In genomic region chr2:9163306-9164111, GRCh38 we compare ENCODE assay signal across 20 cellular contexts. TPM values are rescaled to one million over a fixed set of nuclear protein-coding genes. Genes with fewer than 3 reads are reported as not detected.
DNase-seq lines count a peak whose midpoint lies in the region; ATAC-seq, FAIRE-seq and TF ChIP-seq lines count a peak whose summit lies in the region.
"Had no signal": no experiment of that assay in that cellular context is flagged by ENCODE, and none has a peak within 500 bp of the region (broad histone marks: within the 10 kb centered on the region; RNA-seq: fewer than 3 reads in every experiment).

No MANE protein-coding gene starts in this region.

- TF ChIP-seq CTCF in RWPE1 (conservative IDR thresholded peaks at IDR 0.05; ENCODE audit: low read depth), result no peak

- no peak for FAIRE-seq in urothelium cell line (lab: Jason Lieb, UNC)
- FAIRE-seq: GM12892, small intestine had no signal

- CTCF ChIA-PET in RWPE1 (lab: Yijun Ruan, JAX), result interaction anchor here (0.6 to 0.7 kb wide), 3 partner anchors 67 to 417 kb away, joined by 3 to 6 read pairs (median 3); no protein-coding TSS in a partner anchor

- peak overlapping the region; percentile 75 for H3K27ac ChIP-seq in RWPE1
- peak overlapping the region; percentile 68 for H3K27ac ChIP-seq in epithelial cell of prostate

- intact Hi-C loops in posterior vena cava (cut with DNase I), result no loop called here

- POLR2A ChIA-PET in RWPE1 (lab: Yijun Ruan, JAX; ENCODE audit: low non-redundant PET), result no interaction called here

- ATAC-seq in HG02623 (IDR thresholded peaks at IDR 0.05; ENCODE audit: unreplicated experiment), result no peak

- peak; percentile 81 for DNase-seq in EL
- peak; percentile 24 for DNase-seq in RWPE1 (ENCODE audit: low spot score)
- no peak for DNase-seq in epithelial cell of prostate (ENCODE audit: low read depth, low spot score)
- DNase-seq in posterior vena cava (ENCODE audit: low spot score), result peak; percentile 34
- no peak for DNase-seq in urothelium cell line (ENCODE audit: low spot score)
- DNase-seq in NCI-H345 (lab: John Stamatoyannopoulos, UW), result no peak
- no peak for DNase-seq in DMS114 treated with DMSO at 0.1 percent for 48 hours (lab: John Stamatoyannopoulos, UW; ENCODE audit: unreplicated experiment)
- DNase-seq: activated CD4-positive, CD25-positive, alpha-beta regulatory T cell treated with anti-CD3 and anti-CD28 coated beads, Interleukin-2, amount 50 U/mL, for 72 hours; AML-193; dermis blood vessel endothelial cell; DMS79 treated with DMSO at 0.1 percent for 48 hours; foreskin melanocyte; mesendoderm; NCI-H2029; NCI-H748 treated with DMSO at 0.1 percent for 48 hours; small intestine; stimulated activated naive CD4-positive, alpha-beta T cell; T-helper 2 cell had no signal

RNA-seq across cellular contexts. Expression of gene ASAP2, which starts 43.1 kb away (rescaled TPM):
- 10 to 100 TPM; 28.1 to 31.3 TPM for total RNA-seq in posterior vena cava

Comparison
In these comparisons a context has a peak if more than half of its experiments do, and no peak if none do; other contexts are left out.
1. DNase-seq: peak in EL (single experiment), RWPE1 (single experiment) and posterior vena cava (single experiment); none in epithelial cell of prostate (single experiment), urothelium cell line (single experiment), NCI-H345 (single experiment) and DMS114 treated with DMSO at 0.1 percent for 48 hours (single experiment).